19 cellular contexts compared by ENCODE assay signal in genomic region chr10:28684157-28684985, GRCh38. TPM values are rescaled to one million over a fixed set of nuclear protein-coding genes. Genes with fewer than 3 reads are reported as not detected.
A peak's percentile ranks its signal among the peaks of the same experiment; 100 is the strongest.
DNase-seq lines count a peak whose midpoint lies in the region; ATAC-seq, FAIRE-seq and TF ChIP-seq lines count a peak whose summit lies in the region.
"Had no signal": no experiment of that assay in that cellular context is flagged by ENCODE, and none has a peak within 500 bp of the region (broad histone marks: within the 10 kb centered on the region; RNA-seq: fewer than 3 reads in every experiment).

No MANE protein-coding gene starts in this region.

- no peaks in the 10 kb centered on the region for H3K23me2 ChIP-seq in H1 (ENCODE audit: low read depth, low read length)

- no peak overlapping the region for H4K91ac ChIP-seq in H1 (replicated peaks; ENCODE audit: insufficient read length, low read length)

- no peak overlapping the region for H3K18ac ChIP-seq in H1 (ENCODE audit: extremely low read depth, low read length)

- DNase-seq in cardiac muscle cell (ENCODE audit: low read depth in 1 of 2, low spot score in 1 of 2) (no peak), left cardiac atrium (no peak), H1 (ENCODE audit: low read depth in 1 of 2, low spot score in 2 of 2) (no peak), progenitor cell of endocrine pancreas (ENCODE audit: low spot score, unreplicated experiment) (no peak), NCI-H1105 treated with DMSO at 0.1 percent for 48 hours (lab: John Stamatoyannopoulos, UW) (no peak), inferior parietal cortex (ENCODE audit: extremely low spot score) (no peak)
- DNase-seq: BE2C, MV-4-11, NCI-H1436, NCI-H2029 treated with DMSO at 0.1 percent for 48 hours, NCI-H526, SJCRH30, SW 1271 had no signal

- peak overlapping the region; percentile 99 for H3K4me3 ChIP-seq in cardiac muscle cell
- no peak overlapping the region for H3K4me3 ChIP-seq in HUES48 (ENCODE audit: low read depth, low read length)
- no peak overlapping the region for H3K4me3 ChIP-seq in H1 (ENCODE audit: extremely low read depth in 1 of 4, insufficient read depth in 2 of 4, low read depth in 3 of 4, low read length in 4 of 4)
- H3K4me3 ChIP-seq: SJCRH30 had no signal

- H3K9me3 Mint-ChIP-seq in progenitor cell of endocrine pancreas (ENCODE audit: low read depth) = no peaks in the 10 kb centered on the region

- TF ChIP-seq CTCF in cardiac muscle cell (IDR thresholded peaks at IDR 0.05; ENCODE audit: low read depth, low read length) (no peak), H1 (IDR thresholded peaks at IDR 0.05; ENCODE audit: control extremely low read depth in 1 of 3, insufficient read depth in 1 of 3, low read depth in 1 of 3, low read length in 3 of 3) (no peak), progenitor cell of endocrine pancreas (IDR thresholded peaks at IDR 0.05; ENCODE audit: unreplicated experiment) (no peak)

- H2AFZ ChIP-seq in H1 (ENCODE audit: low read length) = no peak overlapping the region

- ATAC-seq in left cardiac atrium (no peak), HG02884 (IDR thresholded peaks at IDR 0.05; ENCODE audit: unreplicated experiment) (no peak)
- ATAC-seq: HCT116 had no signal

- TF ChIP-seq EP300 in H1 (IDR thresholded peaks at IDR 0.05; ENCODE audit: borderline replicate concordance in 1 of 2, low read depth in 2 of 2, low read length in 2 of 2) = no peak

- H2AK5ac ChIP-seq in H1 (ENCODE audit: low read depth, low read length) = no peak overlapping the region

- no peak overlapping the region for H3K14ac ChIP-seq in H1 (ENCODE audit: insufficient read length)

- H4K8ac ChIP-seq in H1 (ENCODE audit: extremely low read depth, insufficient read depth, low read length) = no peak overlapping the region

- no peak overlapping the region for H2BK15ac ChIP-seq in H1 (ENCODE audit: low read length)

- no peak overlapping the region for H2BK5ac ChIP-seq in H1 (ENCODE audit: low read depth, low read length)

- 97% methylated on average over 13 of the region's 13 CpGs; no CpG with 5 or more reads in 1 of the 2 experiments for WGBS in H1 (ENCODE audit: extremely low coverage in 1 of 2, insufficient coverage in 1 of 2, insufficient read length in 1 of 2, insufficient replicate concordance in 2 of 2, low coverage in 1 of 2, low lambda C conversion rate in 2 of 2, missing lambda C conversion rate in 1 of 2), 2 experiments

- peaks cover 69% of the 10 kb centered on the region for H3K4me1 Mint-ChIP-seq in progenitor cell of endocrine pancreas (ENCODE audit: low read depth)

- TF ChIP-seq POLR2A in H1 (IDR thresholded peaks at IDR 0.05; ENCODE audit: control extremely low read depth in 1 of 2, low read depth in 2 of 2, low read length in 2 of 2) = no peak

- CTCF ChIA-PET in H1 (lab: Charles Lee; ENCODE audit: partially characterized antibody) = interaction anchor here (0.6 to 1.7 kb wide), 4 partner anchors 11 to 399 kb away, joined by 3 to 5 read pairs (median 4); no protein-coding TSS in a partner anchor

- no peak overlapping the region for H3K9ac ChIP-seq in HUES48 (ENCODE audit: low read depth, low read length)
- H3K9ac ChIP-seq in H1 (replicated peaks in 1 of 4; ENCODE audit: extremely low read depth in 1 of 4, low read depth in 3 of 4, low read length in 3 of 4) = no peak overlapping the region; a peak in 1 of 7 replicates

- H3K79me2 ChIP-seq in H1 (ENCODE audit: control insufficient read depth in 1 of 2, insufficient read depth in 2 of 2, low read length in 2 of 2) = peaks cover 4 to 38% of the 10 kb centered on the region in 2 experiments; a peak in 3 of 4 replicates

- peaks cover 9% of the 10 kb centered on the region for H3K79me1 ChIP-seq in H1 (ENCODE audit: low read depth, low read length)

- H4K20me1 ChIP-seq in H1 (replicated peaks in 1 of 2; ENCODE audit: control insufficient read depth in 1 of 2, insufficient read depth in 2 of 2, low read length in 2 of 2) = peaks cover 8 to 9% of the 10 kb centered on the region in 2 experiments

- no peak for FAIRE-seq in H1 (lab: Jason Lieb, UNC)
- FAIRE-seq: GM12892, GM19239 had no signal

- H3K9me3 ChIP-seq in cardiac muscle cell (ENCODE audit: low read depth) = no peaks in the 10 kb centered on the region
- H3K9me3 ChIP-seq in HUES48 (ENCODE audit: control insufficient read depth, insufficient read depth, low read length) = no peaks in the 10 kb centered on the region
- H3K9me3 ChIP-seq in H1 (ENCODE audit: insufficient read depth in 2 of 2, low read depth in 1 of 2, low read length in 1 of 2) = no peaks in the 10 kb centered on the region
- H3K9me3 ChIP-seq: BE2C, SJCRH30 had no signal

- H3K36me3 ChIP-seq in cardiac muscle cell = peaks cover 43% of the 10 kb centered on the region
- peaks cover 23% of the 10 kb centered on the region for H3K36me3 ChIP-seq in HUES48 (ENCODE audit: control insufficient read depth, insufficient read depth, low read length)
- H3K36me3 ChIP-seq in H1 (ENCODE audit: control insufficient read depth in 2 of 4, insufficient read depth in 4 of 4, low read length in 3 of 4) = peaks cover 0 to 22% (median 11%) of the 10 kb centered on the region in 4 experiments; a peak in 6 of 8 replicates
- H3K36me3 ChIP-seq: SJCRH30 had no signal

- no peak for TF ChIP-seq RAD21 in H1 (IDR thresholded peaks at IDR 0.05 in 1 of 2, conservative IDR thresholded peaks at IDR 0.05 in 1 of 2; ENCODE audit: low read depth in 2 of 2, low read length in 2 of 2)

- no peak overlapping the region for H2BK12ac ChIP-seq in H1 (ENCODE audit: low read depth, low read length)

- no peak overlapping the region for H3K23ac ChIP-seq in H1 (ENCODE audit: insufficient read length)

- H2BK20ac ChIP-seq in H1 (ENCODE audit: low read length) = no peak overlapping the region

- H3K27ac Mint-ChIP-seq in progenitor cell of endocrine pancreas = peak overlapping the region; percentile 2

- H3K27me3 Mint-ChIP-seq in progenitor cell of endocrine pancreas = no peaks in the 10 kb centered on the region

- no peak overlapping the region for H4K5ac ChIP-seq in H1 (ENCODE audit: insufficient read length, low read depth, low read length)

- POLR2A ChIA-PET in H1 (lab: Charles Lee; ENCODE audit: partially characterized antibody) = no interaction called here

- no peak overlapping the region for H2BK120ac ChIP-seq in H1 (replicated peaks; ENCODE audit: low read depth, low read length)

- H3K27ac ChIP-seq in cardiac muscle cell (peak overlapping the region; percentile 99), HUES48 (ENCODE audit: low read depth, low read length) (peak overlapping the region; percentile 61), H1 (ENCODE audit: low read depth, low read length) (no peak overlapping the region)
- H3K27ac ChIP-seq: RWPE1, SJCRH30 had no signal

- H3K27me3 ChIP-seq in cardiac muscle cell (no peaks in the 10 kb centered on the region), HUES48 (ENCODE audit: control insufficient read depth, insufficient read depth, low read length) (0 out of 2 replicates have a peak, but pooled peaks cover 2% of the 10 kb centered on the region), H1 (replicated peaks in 1 of 4; ENCODE audit: control insufficient read depth in 3 of 4, extremely low read depth in 1 of 4, insufficient read depth in 3 of 4, low read length in 3 of 4) (no peaks in the 10 kb centered on the region)
- H3K27me3 ChIP-seq: BE2C, SJCRH30 had no signal

- H3K36me3 Mint-ChIP-seq in progenitor cell of endocrine pancreas (ENCODE audit: insufficient read depth) = peaks cover 14% of the 10 kb centered on the region

- no peak overlapping the region for H3K4me3 Mint-ChIP-seq in progenitor cell of endocrine pancreas (ENCODE audit: low read depth)

- H3K56ac ChIP-seq in H1 (replicated peaks; ENCODE audit: insufficient read length, low read depth, low read length) = no peak overlapping the region

- peaks cover 33% of the 10 kb centered on the region for H3K4me1 ChIP-seq in cardiac muscle cell (ENCODE audit: low read depth)
- H3K4me1 ChIP-seq in HUES48 (ENCODE audit: control insufficient read depth, insufficient read depth, low read length) = peaks cover 60% of the 10 kb centered on the region
- H3K4me1 ChIP-seq in H1 (replicated peaks in 1 of 4; ENCODE audit: control insufficient read depth in 3 of 4, insufficient read depth in 4 of 4, low read length in 3 of 4) = peaks cover 3 to 26% (median 13%) of the 10 kb centered on the region in 4 experiments; a peak in 6 of 7 replicates
- H3K4me1 ChIP-seq: SJCRH30 had no signal

- H3K4me2 ChIP-seq in H1 (ENCODE audit: insufficient read depth in 1 of 2, low read depth in 2 of 2, low read length in 2 of 2) = no peak overlapping the region

- H3K4ac ChIP-seq in H1 (replicated peaks; ENCODE audit: insufficient read length, low read depth, low read length) = no peak overlapping the region

- intact Hi-C loops in left cardiac atrium (cut with DNase I) = no loop called here

TF ChIP-seq in H1, 55 proteins besides CTCF, POLR2A, EP300 and RAD21 (continues in another document):
- TF ChIP-seq MAFK (IDR thresholded peaks at IDR 0.05; ENCODE audit: low read depth, low read length) = peak; percentile 96

RNA-seq across cellular contexts. Expression of gene BAMBI, which starts 7.0 kb away (rescaled TPM):
- 651 and 1,010 TPM in 2 replicates for total RNA-seq in cardiac muscle cell
- 715 and 1,076 TPM in 2 replicates for polyA plus RNA-seq in cardiac muscle cell
- 10 to 100 TPM; 23.7 to 54.8 TPM for total RNA-seq in left cardiac atrium
- 26.4 and 28.4 TPM in 2 replicates for total RNA-seq in H1 (2021; fragmentation: NEBNext Ultra II Directional; extraction: Animal tissue kit (Norgen Biotek cat#: 25700))
- 5.6 and 7.3 TPM in 2 replicates for polyA plus RNA-seq in H1 (2011; rRNA removed)
- polyA plus RNA-seq in H1 (2011; cell fraction: cytosol; rRNA removed) = 6.3 TPM
- 9.8 TPM for polyA plus RNA-seq in H1 (2011; cell fraction: nucleus; rRNA removed)
- 11.0 to 16.9 TPM (median 14.0 TPM) in 4 replicates for polyA plus RNA-seq in H1 (2012, experiment 1 of 2)
- 11.2 TPM for polyA plus RNA-seq in H1 (2012, experiment 2 of 2)
- polyA plus RNA-seq in H1 (2013, experiment 1 of 2) = 28.3 TPM
- polyA plus RNA-seq in H1 (2013, experiment 2 of 2) = 37.5 TPM
- polyA minus RNA-seq in H1 (2011; rRNA and poly(A)+ RNA removed) = 3.6 and 4.3 TPM in 2 replicates
- polyA minus RNA-seq in H1 (2011; cell fraction: cytosol; rRNA and poly(A)+ RNA removed) = 3.5 TPM
- 5.9 TPM for polyA minus RNA-seq in H1 (2011; cell fraction: nucleus; rRNA and poly(A)+ RNA removed)
- 31.4 and 35.4 TPM in 2 replicates for total RNA-seq in progenitor cell of endocrine pancreas

Comparison
In these comparisons a context has a peak if more than half of its experiments do, and no peak if none do; other contexts are left out.
1. RNA of gene BAMBI, which starts 7.0 kb away (total RNA-seq): 651 to 1,010 TPM in cardiac muscle cell; 23.7 to 54.8 TPM in left cardiac atrium, 31.4 to 35.4 TPM in progenitor cell of endocrine pancreas and 26.4 to 28.4 TPM in H1; every median in the first group is over 10 times any median in the second.